8 cellular contexts compared by ENCODE assay signal in the genomic region with DNA sequence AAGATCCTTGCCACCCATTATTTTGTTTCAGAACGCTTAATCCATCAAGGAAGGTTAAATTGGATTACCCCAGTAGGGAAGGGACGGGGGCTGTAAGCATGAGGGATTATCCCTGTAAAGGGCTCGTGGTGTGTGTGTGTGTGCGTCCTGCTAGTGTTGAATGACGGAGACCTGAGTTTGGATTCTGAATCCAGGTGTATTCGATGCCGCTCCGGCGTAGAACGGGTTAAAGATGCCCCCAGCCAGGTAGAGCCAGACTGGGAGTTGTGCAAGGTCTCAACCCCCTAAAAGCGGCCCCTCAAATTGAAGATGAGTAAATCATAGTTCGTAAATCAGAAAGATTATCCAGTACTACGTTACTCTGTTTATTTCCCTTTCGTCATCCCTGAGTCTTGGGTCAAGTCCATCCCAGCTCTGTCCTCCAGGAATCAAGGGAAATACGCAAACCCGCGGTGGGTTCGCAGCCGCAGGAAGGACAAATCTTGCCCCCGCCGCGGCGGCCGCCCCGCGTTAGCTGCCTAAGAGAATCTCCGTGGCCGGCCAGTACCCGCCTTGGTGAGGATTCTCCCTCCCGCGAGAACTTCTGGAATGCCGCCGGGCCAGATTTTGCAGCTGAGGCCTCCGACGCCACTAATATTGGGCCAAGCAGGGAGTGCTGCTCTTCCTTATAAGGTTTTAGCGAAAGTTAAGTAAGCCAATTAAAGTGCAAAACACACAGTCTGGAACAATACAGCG. TPM values are rescaled to one million over a fixed set of nuclear protein-coding genes. Genes with fewer than 3 reads are reported as not detected.
DNase-seq lines count a peak whose midpoint lies in the region; ATAC-seq and TF ChIP-seq lines count a peak whose summit lies in the region.

No MANE protein-coding gene starts in this region.

- TF ChIP-seq CTCF in RWPE1 (conservative IDR thresholded peaks at IDR 0.05; ENCODE audit: low read depth) (no peak), colonic mucosa (IDR thresholded peaks at IDR 0.05) (no peak), spleen (IDR thresholded peaks at IDR 0.05 in 8 of 11, conservative IDR thresholded peaks at IDR 0.05 in 3 of 11) (no peak)

- H3K4me1 ChIP-seq in colonic mucosa (no peaks in the 10 kb centered on the region), spleen (peaks cover 14 to 50% (median 37%) of the 10 kb centered on the region in 6 donors)

- H3K27me3 ChIP-seq in colonic mucosa (no peaks in the 10 kb centered on the region), spleen (replicated peaks in 1 of 7) (peaks cover 0 to 13% (median 0%) of the 10 kb centered on the region in 7 donors)

- POLR2A ChIA-PET in RWPE1 (lab: Yijun Ruan, JAX; ENCODE audit: low non-redundant PET), result interaction anchor here (0.5 to 0.6 kb wide), 4 partner anchors 124 to 303 kb away, joined by 3 read pairs; no protein-coding TSS in a partner anchor

- H3K36me3 ChIP-seq in colonic mucosa (no peaks in the 10 kb centered on the region), spleen (peaks cover 0 to 17% (median 0%) of the 10 kb centered on the region in 6 donors)

- 13 to 19% (median 18%) methylated on average over 35 to 37 of the region's 37 CpGs for WGBS in spleen, 5 donors

- peak overlapping the region; percentile 79 for H3K4me3 ChIP-seq in colonic mucosa
- H3K4me3 ChIP-seq in spleen, result peak overlapping the region; percentile 77 to 97 (median 93)

- H3K9me3 ChIP-seq in colonic mucosa (no peaks in the 10 kb centered on the region), spleen (no peaks in the 10 kb centered on the region)

- CTCF ChIA-PET in RWPE1 (lab: Yijun Ruan, JAX), result interaction anchor here (0.8 to 1.3 kb wide), 2 partner anchors 13 to 367 kb away, joined by 4 to 5 read pairs; no protein-coding TSS in a partner anchor

- no peak for TF ChIP-seq POLR2A in spleen (IDR thresholded peaks at IDR 0.05)

- peak; percentile 37 for ATAC-seq in GM19395 (IDR thresholded peaks at IDR 0.05; ENCODE audit: unreplicated experiment)
- ATAC-seq in HG03442 (IDR thresholded peaks at IDR 0.05; ENCODE audit: unreplicated experiment), result peak; percentile 4

- peak overlapping the region; percentile 68 to 73 for H3K9ac ChIP-seq in colonic mucosa (ENCODE audit: low read depth in 2 of 2, low read length in 2 of 2)

- H3K27ac ChIP-seq in RWPE1 (peak overlapping the region; percentile 94), colonic mucosa (peak overlapping the region; percentile 65), spleen (peak overlapping the region; percentile 63 to 91 (median 88))

- peak; percentile 91 for DNase-seq in DMS 273 (lab: John Stamatoyannopoulos, UW; ENCODE audit: unreplicated experiment)
- peak; percentile 85 for DNase-seq in RWPE1 (ENCODE audit: low spot score)
- DNase-seq in colonic mucosa, result peak; percentile 71
- DNase-seq in kidney glomerular epithelial cell (lab: John Stamatoyannopoulos, UW), result peak; percentile 92
- peak; percentile 89 for DNase-seq in spleen
- no peak for DNase-seq in SIG-M5 treated with dmso at 0.1 percent for 504 hours (lab: John Stamatoyannopoulos, UW; ENCODE audit: unreplicated experiment)

- intact Hi-C loops in colonic mucosa (cut with DNase I), result no loop called here
- intact Hi-C loops in spleen (cut with DNase I; ENCODE audit: low total_unique reads), result no loop called here

RNA-seq across cellular contexts. Expression of gene MTAP, which starts 0.6 kb away (rescaled TPM):
- total RNA-seq in colonic mucosa (10 to 100 TPM; 22.0 to 24.4 TPM), spleen (10 to 100 TPM; 26.0 to 56.3 (median 44.9) TPM)
- 10 to 100 TPM; 11.9 to 12.9 (median 12.6) TPM for polyA plus RNA-seq in spleen
